12 cellular contexts compared by ENCODE assay signal in the genomic region with DNA sequence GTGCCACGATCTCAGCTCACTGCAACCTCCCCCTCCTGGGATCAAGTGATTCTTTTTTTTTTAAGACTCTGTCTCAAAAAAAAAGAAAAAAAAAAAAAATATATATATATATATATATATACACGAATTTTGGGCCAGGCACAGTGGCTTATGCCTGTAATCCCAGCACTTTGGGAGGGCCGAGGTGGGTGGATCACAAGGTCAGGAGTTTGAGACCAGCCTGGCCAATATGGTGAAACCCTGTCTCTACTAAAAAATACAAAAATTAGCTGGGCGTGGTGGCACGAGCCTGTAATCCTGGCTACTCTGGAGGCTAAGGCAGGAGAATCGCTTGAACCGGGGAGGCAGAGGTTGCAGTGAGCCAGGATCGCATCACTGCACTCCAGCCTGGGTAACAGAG. TPM values are rescaled to one million over a fixed set of nuclear protein-coding genes. Genes with fewer than 3 reads are reported as not detected.
DNase-seq lines count a peak whose midpoint lies in the region; ATAC-seq and TF ChIP-seq lines count a peak whose summit lies in the region.
"Not testable (repeated sequence)": the region's sequence is repeated elsewhere in the genome, so short reads cannot be mapped to it uniquely, and the experiment has no call there.
"Had no signal": no experiment of that assay in that cellular context is flagged by ENCODE, and none has a peak within 500 bp of the region (broad histone marks: within the 10 kb centered on the region; RNA-seq: fewer than 3 reads in every experiment).

No MANE protein-coding gene starts in this region.

- ATAC-seq in RWPE2 (ENCODE audit: low read depth); activated naive CD8-positive, alpha-beta T cell treated with anti-CD3 and anti-CD28 coated beads, Interleukin-2, amount 10 ng/mL, durations not matched to agents 7 days and 5 days (ENCODE audit: low read depth); Right ventricle myocardium inferior; thoracic aorta (ENCODE audit: insufficient number of reproducible peaks, low FRiP score, low read depth): not testable (repeated sequence)

- peaks cover 20 to 32% (median 30%) of the 10 kb centered on the region in 3 donors for H3K4me1 Mint-ChIP-seq in CD8-positive, alpha-beta memory T cell
- peaks cover 21% of the 10 kb centered on the region for H3K4me1 Mint-ChIP-seq in activated CD4-positive, alpha-beta T cell treated with anti-CD3 and anti-CD28 coated beads, Interleukin-2, amount 10 ng/mL, durations not matched to agents 24 days and 14 days
- H3K4me1 Mint-ChIP-seq in activated naive CD8-positive, alpha-beta T cell treated with anti-CD3 and anti-CD28 coated beads, Interleukin-2, amount 10 ng/mL, durations not matched to agents 7 days and 5 days: peaks cover 19% of the 10 kb centered on the region

- not testable (repeated sequence) for TF ChIP-seq CTCF in RWPE2 (IDR thresholded peaks at IDR 0.05; ENCODE audit: poor library complexity, severe bottlenecking); osteoblast (IDR thresholded peaks at IDR 0.05; ENCODE audit: extremely low read depth, low read depth, low read length); thoracic aorta (IDR thresholded peaks at IDR 0.05)

- H3K4me2 ChIP-seq in osteoblast (ENCODE audit: insufficient read depth, low read length): not testable (repeated sequence)

- H2AFZ ChIP-seq in osteoblast (ENCODE audit: low read length): peak overlapping the region; percentile 41

- H3K4me3 Mint-ChIP-seq in CD8-positive, alpha-beta memory T cell: peak overlapping the region in 1 of 7 donors; percentile 67
- not testable (repeated sequence) for H3K4me3 Mint-ChIP-seq in activated CD4-positive, alpha-beta T cell treated with anti-CD3 and anti-CD28 coated beads, Interleukin-2, amount 10 ng/mL, durations not matched to agents 24 days and 14 days; activated naive CD8-positive, alpha-beta T cell treated with anti-CD3 and anti-CD28 coated beads, Interleukin-2, amount 10 ng/mL, durations not matched to agents 7 days and 5 days

- not testable (repeated sequence) for H3K9me3 Mint-ChIP-seq in CD8-positive, alpha-beta memory T cell; activated CD4-positive, alpha-beta T cell treated with anti-CD3 and anti-CD28 coated beads, Interleukin-2, amount 10 ng/mL, durations not matched to agents 24 days and 14 days; activated naive CD8-positive, alpha-beta T cell treated with anti-CD3 and anti-CD28 coated beads, Interleukin-2, amount 10 ng/mL, durations not matched to agents 7 days and 5 days

- not testable (repeated sequence) for H3K9me3 ChIP-seq in CD8-positive, alpha-beta memory T cell (ENCODE audit: low read length); RWPE2 (ENCODE audit: severe bottlenecking); osteoblast (ENCODE audit: low read depth, low read length); thoracic aorta

- not testable (repeated sequence) for H3K36me3 ChIP-seq in CD8-positive, alpha-beta memory T cell (ENCODE audit: insufficient read depth, low read length); osteoblast (ENCODE audit: insufficient read depth, low read length); thoracic aorta
- peaks cover 17% of the 10 kb centered on the region for H3K36me3 ChIP-seq in RWPE2 (ENCODE audit: low read depth)

- not testable (repeated sequence) for H3K27me3 Mint-ChIP-seq in CD8-positive, alpha-beta memory T cell; activated CD4-positive, alpha-beta T cell treated with anti-CD3 and anti-CD28 coated beads, Interleukin-2, amount 10 ng/mL, durations not matched to agents 24 days and 14 days; activated naive CD8-positive, alpha-beta T cell treated with anti-CD3 and anti-CD28 coated beads, Interleukin-2, amount 10 ng/mL, durations not matched to agents 7 days and 5 days

- CTCF ChIA-PET in CD8-positive, alpha-beta memory T cell (lab: Charles Lee): interaction anchor here (3.8 kb wide), 1 partner anchor 20 kb away, joined by 112 read pairs; no protein-coding TSS in a partner anchor

- H4K20me1 ChIP-seq in osteoblast (ENCODE audit: insufficient read depth, low read length): peaks cover 16% of the 10 kb centered on the region

- H3K36me3 Mint-ChIP-seq in CD8-positive, alpha-beta memory T cell: peaks cover 6 to 18% (median 6%) of the 10 kb centered on the region in 3 donors
- peaks cover 19% of the 10 kb centered on the region for H3K36me3 Mint-ChIP-seq in activated CD4-positive, alpha-beta T cell treated with anti-CD3 and anti-CD28 coated beads, Interleukin-2, amount 10 ng/mL, durations not matched to agents 24 days and 14 days (ENCODE audit: low read depth)
- peaks cover 11% of the 10 kb centered on the region for H3K36me3 Mint-ChIP-seq in activated naive CD8-positive, alpha-beta T cell treated with anti-CD3 and anti-CD28 coated beads, Interleukin-2, amount 10 ng/mL, durations not matched to agents 7 days and 5 days

- intact Hi-C loops in activated CD4-positive, alpha-beta T cell treated with anti-CD3 and anti-CD28 coated beads, Interleukin-2, amount 10 ng/mL, durations not matched to agents 24 days and 14 days (cut with micrococcal nuclease); Right ventricle myocardium inferior (cut with DNase I): not testable (repeated sequence)

- peak overlapping the region in 6 of 8 donors; percentile 47 to 96 (median 66) for H3K27ac Mint-ChIP-seq in CD8-positive, alpha-beta memory T cell
- H3K27ac Mint-ChIP-seq in activated CD4-positive, alpha-beta T cell treated with anti-CD3 and anti-CD28 coated beads, Interleukin-2, amount 10 ng/mL, durations not matched to agents 24 days and 14 days; activated naive CD8-positive, alpha-beta T cell treated with anti-CD3 and anti-CD28 coated beads, Interleukin-2, amount 10 ng/mL, durations not matched to agents 7 days and 5 days: not testable (repeated sequence)

- peaks cover 19% of the 10 kb centered on the region for H3K4me1 ChIP-seq in CD8-positive, alpha-beta memory T cell (ENCODE audit: insufficient read depth, low read length)
- not testable (repeated sequence) for H3K4me1 ChIP-seq in RWPE2 (ENCODE audit: insufficient read depth, poor library complexity, severe bottlenecking)
- H3K4me1 ChIP-seq in osteoblast (ENCODE audit: insufficient read depth, low read length): peaks cover 19% of the 10 kb centered on the region
- H3K4me1 ChIP-seq in thoracic aorta (ENCODE audit: control insufficient read depth in 1 of 2, low read depth in 2 of 2): peaks cover 14 to 18% of the 10 kb centered on the region in 2 donors

- H3K4me3 ChIP-seq in CD8-positive, alpha-beta memory T cell (ENCODE audit: low read length); RWPE2 (ENCODE audit: severe bottlenecking); osteoblast (ENCODE audit: insufficient read depth, low read length); thoracic aorta: not testable (repeated sequence)

- POLR2A ChIA-PET in CD8-positive, alpha-beta memory T cell (lab: Charles Lee): interaction anchor here (0.7 to 3.6 kb wide), 4 partner anchors 10 to 45 kb away, joined by 3 to 122 read pairs (median 3); a partner anchor contains a TSS
- POLR2A ChIA-PET in activated naive CD8-positive, alpha-beta T cell treated with anti-CD3 and anti-CD28 coated beads, Interleukin-2, amount 10 ng/mL, durations not matched to agents 7 days and 5 days (lab: Charles Lee): interaction anchor here (1.3 to 10.1 kb wide), 5 partner anchors 11 to 76 kb away, joined by 9 to 360 read pairs (median 10); a partner anchor contains a TSS

- not testable (repeated sequence) for H3K27ac ChIP-seq in CD8-positive, alpha-beta memory T cell (ENCODE audit: low read depth, low read length); RWPE2 (ENCODE audit: poor library complexity, severe bottlenecking); osteoblast (ENCODE audit: low read depth, low read length)
- peak overlapping the region; percentile 97 to 99 for H3K27ac ChIP-seq in thoracic aorta

- H3K27me3 ChIP-seq in CD8-positive, alpha-beta memory T cell (ENCODE audit: insufficient read depth, low read length, poor library complexity, severe bottlenecking); RWPE2 (ENCODE audit: insufficient read depth, poor library complexity, severe bottlenecking); osteoblast (ENCODE audit: insufficient read depth, low read length); thoracic aorta (replicated peaks; ENCODE audit: insufficient read depth): not testable (repeated sequence)

- peak in 1 of 5 donors; percentile 11 for DNase-seq in CD8-positive, alpha-beta memory T cell
- peak; percentile 3 for DNase-seq in RWPE2 (ENCODE audit: low spot score)
- DNase-seq in activated CD4-positive, alpha-beta T cell treated with anti-CD3 and anti-CD28 coated beads, Interleukin-2, amount 10 ng/mL, durations not matched to agents 24 days and 14 days: peak; percentile 57
- peak; percentile 21 for DNase-seq in activated naive CD8-positive, alpha-beta T cell treated with anti-CD3 and anti-CD28 coated beads, Interleukin-2, amount 10 ng/mL, durations not matched to agents 7 days and 5 days
- peak; percentile 28 for DNase-seq in Right ventricle myocardium inferior (ENCODE audit: missing footprints)
- not testable (repeated sequence) for DNase-seq in osteoblast (ENCODE audit: insufficient read length, low spot score, missing footprints); thoracic aorta (ENCODE audit: low spot score)

- peaks cover 25% of the 10 kb centered on the region for H3K79me2 ChIP-seq in osteoblast (ENCODE audit: insufficient read depth, low read length)

RNA-seq across cellular contexts. Expression of a gene that starts 2.3 kb away (rescaled TPM):
- total RNA-seq in CD8-positive, alpha-beta memory T cell: 100 to 1,000 TPM; 104 to 114 TPM
- polyA plus RNA-seq in CD8-positive, alpha-beta memory T cell: 22.5 TPM
- total RNA-seq in activated CD4-positive, alpha-beta T cell treated with anti-CD3 and anti-CD28 coated beads, Interleukin-2, amount 10 ng/mL, durations not matched to agents 24 days and 14 days: 190 and 205 TPM in 2 replicates
- total RNA-seq in activated naive CD8-positive, alpha-beta T cell treated with anti-CD3 and anti-CD28 coated beads, Interleukin-2, amount 10 ng/mL, durations not matched to agents 7 days and 5 days: 10 to 100 TPM; 68.8 to 70.7 TPM
- total RNA-seq in Right ventricle myocardium inferior: 6.4 TPM
- 33.7 and 35.1 TPM in 2 replicates for total RNA-seq in osteoblast
- total RNA-seq in thoracic aorta: 100 to 1,000 TPM; 103 to 142 TPM

RNA-seq across cellular contexts. Expression of a gene that starts 9.3 kb away (rescaled TPM):
- under 1 TPM; 0.28 to 0.31 TPM for total RNA-seq in CD8-positive, alpha-beta memory T cell
- polyA plus RNA-seq in CD8-positive, alpha-beta memory T cell: not detected
- 0.28 TPM in 1 of 2 replicates, not detected in the other for total RNA-seq in activated CD4-positive, alpha-beta T cell treated with anti-CD3 and anti-CD28 coated beads, Interleukin-2, amount 10 ng/mL, durations not matched to agents 24 days and 14 days
- under 1 TPM; 0.43 to 0.97 TPM for total RNA-seq in activated naive CD8-positive, alpha-beta T cell treated with anti-CD3 and anti-CD28 coated beads, Interleukin-2, amount 10 ng/mL, durations not matched to agents 7 days and 5 days
- total RNA-seq in Right ventricle myocardium inferior: 1.0 TPM
- total RNA-seq in osteoblast: 0.29 and 0.36 TPM in 2 replicates
- total RNA-seq in thoracic aorta: not detected
- total RNA-seq: H1, HT1080 had no signal

RNA-seq across cellular contexts. Expression of a gene that starts 9.9 kb away (rescaled TPM):
- 1 to 10 TPM; 1.2 to 1.4 TPM for total RNA-seq in CD8-positive, alpha-beta memory T cell
- polyA plus RNA-seq in CD8-positive, alpha-beta memory T cell: 0.54 TPM
- 0.77 and 0.83 TPM in 2 replicates for total RNA-seq in activated CD4-positive, alpha-beta T cell treated with anti-CD3 and anti-CD28 coated beads, Interleukin-2, amount 10 ng/mL, durations not matched to agents 24 days and 14 days
- 1 to 10 TPM; 1.3 to 1.6 TPM for total RNA-seq in activated naive CD8-positive, alpha-beta T cell treated with anti-CD3 and anti-CD28 coated beads, Interleukin-2, amount 10 ng/mL, durations not matched to agents 7 days and 5 days
- total RNA-seq in Right ventricle myocardium inferior (not detected), osteoblast (under 0.01 TPM in 1 of 2 replicates, not detected in the other), thoracic aorta (1 to 10 TPM in 1 of 2 donors, not detected in 1; 4.1 TPM)
- total RNA-seq: HT1080, NCI-H460, PC-3, RPMI7951 had no signal

RNA-seq across cellular contexts. Expression of a gene that starts 10.4 kb away (rescaled TPM):
- total RNA-seq in CD8-positive, alpha-beta memory T cell: 1 to 10 TPM; 7.3 to 7.8 TPM
- 0.24 TPM for polyA plus RNA-seq in CD8-positive, alpha-beta memory T cell
- 22.2 and 22.7 TPM in 2 replicates for total RNA-seq in activated CD4-positive, alpha-beta T cell treated with anti-CD3 and anti-CD28 coated beads, Interleukin-2, amount 10 ng/mL, durations not matched to agents 24 days and 14 days
- 1 to 10 TPM; 5.2 to 5.6 TPM for total RNA-seq in activated naive CD8-positive, alpha-beta T cell treated with anti-CD3 and anti-CD28 coated beads, Interleukin-2, amount 10 ng/mL, durations not matched to agents 7 days and 5 days
- total RNA-seq in Right ventricle myocardium inferior: 2.8 TPM
- 21.4 and 23.6 TPM in 2 replicates for total RNA-seq in osteoblast
- total RNA-seq in thoracic aorta: 10 to 100 TPM; 18.8 to 53.6 TPM

RNA-seq across cellular contexts. Expression of a gene that starts 22.5 kb away (rescaled TPM):
- 1,000 to 10,000 TPM; 2,426 to 2,465 TPM for total RNA-seq in CD8-positive, alpha-beta memory T cell
- polyA plus RNA-seq in CD8-positive, alpha-beta memory T cell: 972 TPM
- 2,376 and 2,377 TPM in 2 replicates for total RNA-seq in activated CD4-positive, alpha-beta T cell treated with anti-CD3 and anti-CD28 coated beads, Interleukin-2, amount 10 ng/mL, durations not matched to agents 24 days and 14 days
- total RNA-seq in activated naive CD8-positive, alpha-beta T cell treated with anti-CD3 and anti-CD28 coated beads, Interleukin-2, amount 10 ng/mL, durations not matched to agents 7 days and 5 days: 1,000 to 10,000 TPM; 1,522 to 1,548 TPM
- total RNA-seq in Right ventricle myocardium inferior (833 TPM), osteoblast (1,174 and 1,221 TPM in 2 replicates), thoracic aorta (1,000 to 10,000 TPM; 1,019 to 1,075 TPM)
